Comparison of ENCODE assay signal across 8 cellular contexts in the genomic region with DNA sequence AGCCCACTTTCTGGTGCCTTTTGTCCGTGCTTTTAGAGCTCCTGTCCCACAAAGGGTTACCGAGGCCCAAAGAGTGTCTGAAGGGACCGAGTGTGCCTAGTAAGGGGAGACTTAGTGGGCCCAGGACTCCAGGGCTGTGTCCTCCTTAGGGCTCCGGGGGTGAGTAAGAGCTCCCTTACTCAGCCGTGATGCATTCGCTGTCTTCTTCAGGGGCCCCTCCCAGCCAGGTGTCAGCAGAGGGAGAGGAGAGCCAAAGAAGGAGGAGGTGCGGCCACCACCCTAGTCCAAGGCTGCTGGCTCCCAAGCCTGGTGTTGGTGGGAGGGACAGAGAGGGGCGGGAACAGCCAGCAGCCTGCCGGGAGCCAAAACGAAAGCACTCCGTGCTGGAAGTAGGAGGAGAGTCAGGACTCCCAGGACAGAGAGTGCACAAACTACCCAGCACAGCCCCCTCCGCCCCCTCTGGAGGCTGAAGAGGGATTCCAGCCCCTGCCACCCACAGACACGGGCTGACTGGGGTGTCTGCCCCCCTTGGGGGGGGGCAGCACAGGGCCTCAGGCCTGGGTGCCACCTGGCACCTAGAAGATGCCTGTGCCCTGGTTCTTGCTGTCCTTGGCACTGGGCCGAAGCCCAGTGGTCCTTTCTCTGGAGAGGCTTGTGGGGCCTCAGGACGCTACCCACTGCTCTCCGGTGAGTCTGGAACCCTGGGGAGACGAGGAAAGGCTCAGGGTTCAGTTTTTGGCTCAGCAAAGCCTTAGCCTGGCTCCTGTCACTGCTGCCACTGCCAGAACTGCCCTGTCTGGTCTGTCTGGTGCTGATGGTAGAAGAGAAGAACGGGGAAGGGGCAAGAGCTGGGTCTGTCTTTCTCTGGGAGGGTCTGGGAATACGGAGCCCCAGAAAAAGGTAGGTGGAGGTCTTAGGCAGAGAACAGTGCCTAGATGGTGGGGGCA. TPM values are rescaled to one million over a fixed set of nuclear protein-coding genes. Genes with fewer than 3 reads are reported as not detected.
DNase-seq lines count a peak whose midpoint lies in the region; ATAC-seq, FAIRE-seq and TF ChIP-seq lines count a peak whose summit lies in the region.

A gene with protein sequence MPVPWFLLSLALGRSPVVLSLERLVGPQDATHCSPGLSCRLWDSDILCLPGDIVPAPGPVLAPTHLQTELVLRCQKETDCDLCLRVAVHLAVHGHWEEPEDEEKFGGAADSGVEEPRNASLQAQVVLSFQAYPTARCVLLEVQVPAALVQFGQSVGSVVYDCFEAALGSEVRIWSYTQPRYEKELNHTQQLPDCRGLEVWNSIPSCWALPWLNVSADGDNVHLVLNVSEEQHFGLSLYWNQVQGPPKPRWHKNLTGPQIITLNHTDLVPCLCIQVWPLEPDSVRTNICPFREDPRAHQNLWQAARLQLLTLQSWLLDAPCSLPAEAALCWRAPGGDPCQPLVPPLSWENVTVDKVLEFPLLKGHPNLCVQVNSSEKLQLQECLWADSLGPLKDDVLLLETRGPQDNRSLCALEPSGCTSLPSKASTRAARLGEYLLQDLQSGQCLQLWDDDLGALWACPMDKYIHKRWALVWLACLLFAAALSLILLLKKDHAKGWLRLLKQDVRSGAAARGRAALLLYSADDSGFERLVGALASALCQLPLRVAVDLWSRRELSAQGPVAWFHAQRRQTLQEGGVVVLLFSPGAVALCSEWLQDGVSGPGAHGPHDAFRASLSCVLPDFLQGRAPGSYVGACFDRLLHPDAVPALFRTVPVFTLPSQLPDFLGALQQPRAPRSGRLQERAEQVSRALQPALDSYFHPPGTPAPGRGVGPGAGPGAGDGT (plus strand): TSS at position 365 of the 947 bp plus-strand sequence. CDS start 218 bp downstream, at position 583.

- BruUV-seq in GM12878 (replicated peaks; lab: Mats Ljungman, UMichigan), result no TSS peak

- peak within 1 kb of the TSS; percentile 81 for H2AFZ ChIP-seq in GM12878 (ENCODE audit: control insufficient read depth, low read depth, low read length)

- in situ Hi-C loops in GM12878 (cut with MboI), result no loop called here

- SMC1A ChIA-PET in GM12878 (lab: Charles Lee; ENCODE audit: uncharacterized antibody, unreplicated experiment), result no interaction called here

- H4K20me1 ChIP-seq in GM12878 (ENCODE audit: control insufficient read depth, insufficient read depth), result no peaks in the 10 kb centered on the region

- intact Hi-C loops in GM12878 (cut with micrococcal nuclease; ENCODE audit: unreplicated experiment) (no loop called here), right cardiac atrium (cut with DNase I) (loop anchor here in 1 of 4 donors (10.0 kb wide), 1 partner anchor 72 kb away; the partner anchor contains the start of gene RPUSD3)

- ATAC-seq in GM12878 (peak; percentile 35), right cardiac atrium (peak; percentile 91 to 93)

- no peaks in the 10 kb centered on the region for H3K9me3 ChIP-seq in HUES48 (ENCODE audit: control insufficient read depth, insufficient read depth, low read length)
- no peaks in the 10 kb centered on the region for H3K9me3 ChIP-seq in GM12878 (replicated peaks; ENCODE audit: control insufficient read depth, insufficient read depth, low read length)
- no peaks in the 10 kb centered on the region for H3K9me3 ChIP-seq in right cardiac atrium (ENCODE audit: control insufficient read depth, low read length)

- peak within 1 kb of the TSS; percentile 98 for H3K4me2 ChIP-seq in GM12878 (ENCODE audit: control insufficient read depth, insufficient read depth)

- H3K27me3 ChIP-seq in HUES48 (ENCODE audit: control insufficient read depth, insufficient read depth, low read length), result peaks cover 19% of the 10 kb centered on the region; the same call in 1 of the 2 replicates
- H3K27me3 ChIP-seq in GM12878 (replicated peaks in 1 of 2; ENCODE audit: control insufficient read depth in 2 of 2, insufficient read depth in 2 of 2, low read length in 1 of 2), result peaks cover 0 to 2% of the 10 kb centered on the region in 2 experiments; a peak in 1 of 4 replicates
- no peaks in the 10 kb centered on the region for H3K27me3 ChIP-seq in right cardiac atrium (ENCODE audit: control insufficient read depth, insufficient read depth)

- TF ChIP-seq POLR2A in GM12878 (IDR thresholded peaks at IDR 0.05; ENCODE audit: low read depth, low read length), result no peak

- no peak for TF ChIP-seq CTCF in GM12878 (IDR thresholded peaks at IDR 0.05 in 2 of 3, conservative IDR thresholded peaks at IDR 0.05 in 1 of 3; ENCODE audit: control insufficient read depth in 2 of 3, extremely low read depth in 1 of 3, insufficient read depth in 1 of 3, low read depth in 3 of 3, low read length in 3 of 3)

- CTCF ChIA-PET in GM12878 (lab: Yijun Ruan, JAX), result interaction anchor here (1.0 to 4.4 kb wide), 2 partner anchors 16 to 28 kb away, joined by 3 to 31 read pairs; partner anchors contain the start of gene CRELD1

- WGBS in GM12878 (ENCODE audit: insufficient coverage, insufficient replicate concordance, low lambda C conversion rate, missing lambda C conversion rate), result 23% methylated on average over 19 of the region's 19 CpGs
- 10% methylated on average over 19 of the region's 19 CpGs for WGBS in right cardiac atrium

- H3K4me3 ChIP-seq in HUES48 (ENCODE audit: low read depth, low read length) (peak within 1 kb of the TSS; percentile 68), GM12878 (peak within 1 kb of the TSS; percentile 54), right cardiac atrium (ENCODE audit: low read length) (peak within 1 kb of the TSS; percentile 35)

- TF ChIP-seq RAD21 in GM12878 (IDR thresholded peaks at IDR 0.05; ENCODE audit: insufficient read depth, low read depth, low read length), result no peak

- RAD21 ChIA-PET in GM12878 (lab: Charles Lee; ENCODE audit: unreplicated experiment), result no interaction called here

- DNase-seq in CD1c-positive myeloid dendritic cell (ENCODE audit: extremely low spot score) (peak; percentile 70), RPMI8226 (peak; percentile 75), GM12878 (ENCODE audit: low read depth, low spot score) (no peak), right cardiac atrium (peak; percentile 90 to 94 (median 94)), pons (ENCODE audit: low spot score) (peak; percentile 33), NOMO-1 (lab: John Stamatoyannopoulos, UW; ENCODE audit: unreplicated experiment in 2 of 2) (no peak)
- no peak for DNase-seq in effector CD4-positive, alpha-beta T cell

- H3K9ac ChIP-seq in HUES48 (ENCODE audit: low read depth, low read length) (peak within 1 kb of the TSS; percentile 47; the same call in 1 of the 2 replicates), GM12878 (ENCODE audit: control insufficient read depth, insufficient read depth, low read length) (no peak within 1 kb of the TSS; the same call in 1 of the 2 replicates)

- POLR2A ChIA-PET in GM12878 (lab: Charles Lee), result interaction anchor here (1.1 kb wide), 1 partner anchor 19 kb away, joined by 3 read pairs; no protein-coding TSS in a partner anchor

- no peaks in the 10 kb centered on the region for H3K79me2 ChIP-seq in GM12878 (ENCODE audit: control insufficient read depth, insufficient read depth, low read length)

- FAIRE-seq in GM12878 (lab: Jason Lieb, UNC), result no peak

- TF ChIP-seq EP300 in GM12878 (IDR thresholded peaks at IDR 0.05; ENCODE audit: borderline replicate concordance in 1 of 2, control insufficient read depth in 1 of 2, low read depth in 2 of 2, low read length in 2 of 2), result no peak

- no peaks in the 10 kb centered on the region for H3K36me3 ChIP-seq in HUES48 (ENCODE audit: control insufficient read depth, insufficient read depth, low read length)
- no peaks in the 10 kb centered on the region for H3K36me3 ChIP-seq in GM12878 (ENCODE audit: control insufficient read depth in 2 of 2, insufficient read depth in 2 of 2, low read length in 1 of 2)

- H3K4me1 ChIP-seq in HUES48 (ENCODE audit: control insufficient read depth, insufficient read depth, low read length) (peaks cover 22% of the 10 kb centered on the region), GM12878 (ENCODE audit: control insufficient read depth, insufficient read depth, low read length) (peaks cover 10% of the 10 kb centered on the region), right cardiac atrium (ENCODE audit: control insufficient read depth, insufficient read depth, low read length) (peaks cover 6% of the 10 kb centered on the region)

- H3K27ac ChIP-seq in HUES48 (ENCODE audit: low read depth, low read length), result peak within 1 kb of the TSS; percentile 48
- no peak within 1 kb of the TSS for H3K27ac ChIP-seq in GM12878 (ENCODE audit: control insufficient read depth, insufficient read depth)
- H3K27ac ChIP-seq in right cardiac atrium (ENCODE audit: low read length), result peak within 1 kb of the TSS; percentile 77

TF ChIP-seq in GM12878, 131 proteins besides CTCF, POLR2A, EP300 and RAD21 (continues in another document):
- TF ChIP-seq CHD2 (IDR thresholded peaks at IDR 0.05; ENCODE audit: borderline replicate concordance, low read depth, low read length), result no peak
- TF ChIP-seq ETV6 (conservative IDR thresholded peaks at IDR 0.05 in 1 of 2, IDR thresholded peaks at IDR 0.05 in 1 of 2; ENCODE audit: borderline replicate concordance in 1 of 2, low read depth in 1 of 2), result no peak

RNA-seq across cellular contexts. Expression of the gene that starts here (rescaled TPM):
- 0.71 and 3.2 TPM in 2 replicates for total RNA-seq in GM12878 (2013; cell fraction: nucleolus; rRNA removed)
- 0.34 and 0.44 TPM in 2 replicates for total RNA-seq in GM12878 (2014; rRNA removed)
- total RNA-seq in GM12878 (2014; rRNA removed; fragmentation: Illumina TruSeq; extraction: Trizol), result not detected in 2 replicates
- 0.37 and 0.44 TPM in 2 replicates for total RNA-seq in GM12878 (2021)
- 0.14 TPM for polyA plus RNA-seq in GM12878 (2011; ENCODE audit: low read depth)
- 0.11 TPM in 1 of 2 replicates, not detected in the other for polyA plus RNA-seq in GM12878 (2011; rRNA removed)
- polyA plus RNA-seq in GM12878 (2011; cell fraction: cytosol; rRNA removed), result 0.03 and 0.08 TPM in 2 replicates
- 0.50 and 0.82 TPM in 2 replicates for polyA plus RNA-seq in GM12878 (2011; cell fraction: nucleus; rRNA removed)
- 0.35 and 0.97 TPM in 2 replicates for polyA plus RNA-seq in GM12878 (2012)
- polyA plus RNA-seq in GM12878 (2014; fragmentation: Illumina TruSeq; extraction: Trizol), result 0.07 TPM in 1 of 2 replicates, not detected in the other
- polyA plus RNA-seq in GM12878 (2014; fragmentation: Nextera tagmentation; extraction: Ambion mirVana), result not detected
- polyA plus RNA-seq in GM12878 (2014; rRNA removed), result 0.29 TPM in 2 replicates
- 1 to 10 TPM; 3.9 to 4.4 TPM for polyA plus RNA-seq in GM12878 (2016; fragmentation: Nextera tagmentation; extraction: Ambion mirVana)
- polyA minus RNA-seq in GM12878 (2011; rRNA and poly(A)+ RNA removed), result not detected in 2 replicates
- not detected in 2 replicates for polyA minus RNA-seq in GM12878 (2011; cell fraction: cytosol; rRNA and poly(A)+ RNA removed)
- polyA minus RNA-seq in GM12878 (2011; cell fraction: nucleus; rRNA and poly(A)+ RNA removed), result 0.36 and 0.38 TPM in 2 replicates
- total RNA-seq in right cardiac atrium, result 10 to 100 TPM; 35.1 to 48.1 (median 41.9) TPM
- 40.4 TPM for polyA plus RNA-seq in right cardiac atrium

Comparison
In these comparisons a context has a peak if more than half of its experiments do, and no peak if none do; other contexts are left out.
1. RNA of the gene that starts here (total RNA-seq): 35.1 to 48.1 TPM in right cardiac atrium; 0.34 to 3.2 TPM in GM12878; every median in the first group is over 4 times any median in the second.
2. DNase-seq: peak in CD1c-positive myeloid dendritic cell (single experiment), RPMI8226 (single experiment), right cardiac atrium (3 of 3) and pons (single experiment); none in GM12878 (single experiment), NOMO-1 (0 of 2) and effector CD4-positive, alpha-beta T cell (single experiment).
3. Peak in every context shown above with its lines, with median percentiles within 50 percentile points of each other: H3K4me3 ChIP-seq.